Comparison of ENCODE assay signal across 10 cellular contexts in the genomic region with DNA sequence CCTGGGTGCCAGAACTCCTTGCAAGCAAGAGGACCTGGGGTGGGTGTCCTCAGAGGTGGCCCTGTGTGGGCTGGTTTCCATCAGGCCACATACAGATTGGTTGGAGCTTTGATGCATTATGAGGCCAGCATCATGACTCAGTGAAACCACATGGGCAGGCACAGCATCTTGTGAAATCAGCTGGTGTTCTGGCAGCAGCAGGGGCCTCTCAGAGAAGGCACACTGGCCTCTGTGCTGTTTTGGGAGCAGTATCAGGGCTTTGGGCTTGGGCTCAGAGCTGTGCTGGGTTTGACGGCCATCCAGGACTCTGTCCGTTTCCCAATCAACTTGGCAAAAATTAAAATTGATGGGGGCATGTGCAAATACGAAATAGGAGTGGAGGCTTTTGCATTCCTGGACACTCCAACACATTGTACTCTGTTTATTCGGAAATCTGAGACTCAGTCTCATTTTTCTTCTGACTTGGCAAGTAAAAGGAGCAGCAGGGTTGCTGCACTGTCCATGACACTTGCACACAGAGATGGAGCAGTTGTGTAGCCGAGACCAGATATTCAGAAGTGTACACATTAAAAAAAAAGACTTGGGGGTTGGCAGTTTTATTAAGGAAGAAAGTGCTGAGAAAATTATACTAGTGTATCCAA.
DNase-seq lines count a peak whose midpoint lies in the region; ATAC-seq, FAIRE-seq and TF ChIP-seq lines count a peak whose summit lies in the region.
"Had no signal": no experiment of that assay in that cellular context is flagged by ENCODE, and none has a peak within 500 bp of the region (broad histone marks: within the 10 kb centered on the region; RNA-seq: fewer than 3 reads in every experiment).

No MANE protein-coding gene starts in this region.

- peaks cover 16% of the 10 kb centered on the region for H3K4me1 Mint-ChIP-seq in MCF 10A (ENCODE audit: insufficient read depth, unreplicated experiment)
- H3K4me1 Mint-ChIP-seq in naive thymus-derived CD8-positive, alpha-beta T cell, result no peaks in the 10 kb centered on the region
- H3K4me1 Mint-ChIP-seq in activated CD8-positive, alpha-beta memory T cell treated with anti-CD3 and anti-CD28 coated beads, Interleukin-2, amount 10 ng/mL, durations not matched to agents 7 days and 5 days, result no peaks in the 10 kb centered on the region
- peaks cover 12% of the 10 kb centered on the region for H3K4me1 Mint-ChIP-seq in chondrocyte (ENCODE audit: low read depth)
- H3K4me1 Mint-ChIP-seq: activated naive CD4-positive, alpha-beta T cell treated with anti-CD3 and anti-CD28 coated beads, Interleukin-2, amount 10 ng/mL, durations not matched to agents 7 days and 5 days; T-helper 17 cell had no signal

- no peak overlapping the region for H3K9ac ChIP-seq in MM.1S (ENCODE audit: low read length)

- no peaks in the 10 kb centered on the region for H3K9me3 ChIP-seq in thyroid gland
- no peaks in the 10 kb centered on the region for H3K9me3 ChIP-seq in MM.1S (replicated peaks; ENCODE audit: insufficient read depth, low read length)

- H3K27ac ChIP-seq in thyroid gland, result no peak overlapping the region
- H3K27ac ChIP-seq in MM.1S (ENCODE audit: low read length), result no peak overlapping the region

- H3K4me2 ChIP-seq in MM.1S (ENCODE audit: low read depth, low read length), result no peak overlapping the region

- POLR2A ChIA-PET in MCF 10A (lab: Yijun Ruan, JAX), result no interaction called here
- POLR2A ChIA-PET in naive thymus-derived CD8-positive, alpha-beta T cell (lab: Charles Lee), result no interaction called here

- 60 to 72% methylated on average over 5 of the region's 5 CpGs for WGBS in thyroid gland, 2 donors

- no peak for TF ChIP-seq POLR2A in thyroid gland (IDR thresholded peaks at IDR 0.05)

- H3K4me3 ChIP-seq in thyroid gland (replicated peaks in 1 of 3) (no peak overlapping the region), MM.1S (ENCODE audit: low read length) (no peak overlapping the region)

- H3K4me3 Mint-ChIP-seq in MCF 10A (ENCODE audit: unreplicated experiment) (peak overlapping the region; percentile 7), chondrocyte (ENCODE audit: unreplicated experiment) (no peak overlapping the region)
- no peak overlapping the region for H3K4me3 Mint-ChIP-seq in naive thymus-derived CD8-positive, alpha-beta T cell
- no peak overlapping the region for H3K4me3 Mint-ChIP-seq in activated CD8-positive, alpha-beta memory T cell treated with anti-CD3 and anti-CD28 coated beads, Interleukin-2, amount 10 ng/mL, durations not matched to agents 7 days and 5 days
- H3K4me3 Mint-ChIP-seq: activated naive CD4-positive, alpha-beta T cell treated with anti-CD3 and anti-CD28 coated beads, Interleukin-2, amount 10 ng/mL, durations not matched to agents 7 days and 5 days; T-helper 17 cell had no signal

- H3K36me3 ChIP-seq in thyroid gland (no peaks in the 10 kb centered on the region), MM.1S (replicated peaks; ENCODE audit: insufficient read depth, low read length) (no peaks in the 10 kb centered on the region)

- H3K27me3 Mint-ChIP-seq in MCF 10A (ENCODE audit: insufficient read depth, unreplicated experiment) (no peaks in the 10 kb centered on the region), chondrocyte (ENCODE audit: low read depth) (peaks cover 2% of the 10 kb centered on the region)
- peaks cover 0 to 3% (median 1%) of the 10 kb centered on the region in 5 donors for H3K27me3 Mint-ChIP-seq in naive thymus-derived CD8-positive, alpha-beta T cell
- no peaks in the 10 kb centered on the region for H3K27me3 Mint-ChIP-seq in activated CD8-positive, alpha-beta memory T cell treated with anti-CD3 and anti-CD28 coated beads, Interleukin-2, amount 10 ng/mL, durations not matched to agents 7 days and 5 days
- H3K27me3 Mint-ChIP-seq: activated naive CD4-positive, alpha-beta T cell treated with anti-CD3 and anti-CD28 coated beads, Interleukin-2, amount 10 ng/mL, durations not matched to agents 7 days and 5 days had no signal

- H3K4me1 ChIP-seq in thyroid gland, result no peaks in the 10 kb centered on the region
- no peaks in the 10 kb centered on the region for H3K4me1 ChIP-seq in MM.1S (ENCODE audit: low read length)

- TF ChIP-seq CTCF in MCF 10A (IDR thresholded peaks at IDR 0.05; ENCODE audit: unreplicated experiment), result no peak
- no peak for TF ChIP-seq CTCF in thyroid gland (IDR thresholded peaks at IDR 0.05)
- no peak for TF ChIP-seq CTCF in chondrocyte (IDR thresholded peaks at IDR 0.05)
- TF ChIP-seq CTCF in MM.1S (IDR thresholded peaks at IDR 0.05; ENCODE audit: low read length), result no peak

- peak; percentile 47 for DNase-seq in HTR-8/SVneo (ENCODE audit: insufficient read length, low spot score)
- DNase-seq in MCF 10A (ENCODE audit: unreplicated experiment), result peak; percentile 81
- peak; percentile 13 to 51 for DNase-seq in left colon
- peak; percentile 8 to 21 for DNase-seq in thyroid gland
- no peak for DNase-seq in naive thymus-derived CD8-positive, alpha-beta T cell
- DNase-seq in activated CD8-positive, alpha-beta memory T cell treated with anti-CD3 and anti-CD28 coated beads, Interleukin-2, amount 10 ng/mL, durations not matched to agents 7 days and 5 days, result no peak
- no peak for DNase-seq in chondrocyte (ENCODE audit: low spot score)
- DNase-seq in MM.1S, result no peak
- DNase-seq: activated naive CD4-positive, alpha-beta T cell treated with anti-CD3 and anti-CD28 coated beads, Interleukin-2, amount 10 ng/mL, durations not matched to agents 7 days and 5 days; T-helper 17 cell had no signal

- H2AFZ ChIP-seq in MM.1S (ENCODE audit: low read length), result no peak overlapping the region

- ATAC-seq in left colon, result no peak
- ATAC-seq in naive thymus-derived CD8-positive, alpha-beta T cell, result no peak
- ATAC-seq in activated CD8-positive, alpha-beta memory T cell treated with anti-CD3 and anti-CD28 coated beads, Interleukin-2, amount 10 ng/mL, durations not matched to agents 7 days and 5 days, result no peak
- ATAC-seq: T-helper 17 cell had no signal

- no peaks in the 10 kb centered on the region for H3K9me2 ChIP-seq in MM.1S (replicated peaks; ENCODE audit: insufficient read depth, low read length)

- CTCF ChIA-PET in MCF 10A (lab: Yijun Ruan, JAX), result interaction anchor here (0.6 to 1.3 kb wide), 4 partner anchors 42 to 1168 kb away, joined by 3 to 4 read pairs (median 4); no protein-coding TSS in a partner anchor
- CTCF ChIA-PET in activated CD8-positive, alpha-beta memory T cell treated with anti-CD3 and anti-CD28 coated beads, Interleukin-2, amount 10 ng/mL, durations not matched to agents 7 days and 5 days (lab: Charles Lee), result interaction anchor here (0.7 kb wide), 1 partner anchor 9 kb away, joined by 3 read pairs; no protein-coding TSS in a partner anchor

- H3K9me3 Mint-ChIP-seq in MCF 10A (ENCODE audit: unreplicated experiment) (peaks cover 10% of the 10 kb centered on the region), chondrocyte (ENCODE audit: low read depth) (peaks cover 6% of the 10 kb centered on the region)
- peaks cover 0 to 5% (median 0%) of the 10 kb centered on the region in 9 donors for H3K9me3 Mint-ChIP-seq in naive thymus-derived CD8-positive, alpha-beta T cell
- H3K9me3 Mint-ChIP-seq in activated CD8-positive, alpha-beta memory T cell treated with anti-CD3 and anti-CD28 coated beads, Interleukin-2, amount 10 ng/mL, durations not matched to agents 7 days and 5 days (ENCODE audit: low read depth), result no peaks in the 10 kb centered on the region

- H4K20me1 ChIP-seq in MM.1S (ENCODE audit: insufficient read depth, low read length), result no peaks in the 10 kb centered on the region

- H3K27me3 ChIP-seq in thyroid gland (no peaks in the 10 kb centered on the region), MM.1S (replicated peaks; ENCODE audit: insufficient read depth, low read length) (no peaks in the 10 kb centered on the region)

- no peaks in the 10 kb centered on the region for H3F3A ChIP-seq in MM.1S (ENCODE audit: insufficient read depth, low read length)

- peak overlapping the region; percentile 67 for H3K27ac Mint-ChIP-seq in MCF 10A (ENCODE audit: low read depth, unreplicated experiment)
- H3K27ac Mint-ChIP-seq in naive thymus-derived CD8-positive, alpha-beta T cell, result no peak overlapping the region
- no peak overlapping the region for H3K27ac Mint-ChIP-seq in activated CD8-positive, alpha-beta memory T cell treated with anti-CD3 and anti-CD28 coated beads, Interleukin-2, amount 10 ng/mL, durations not matched to agents 7 days and 5 days
- H3K27ac Mint-ChIP-seq in chondrocyte (ENCODE audit: unreplicated experiment), result no peak overlapping the region
- H3K27ac Mint-ChIP-seq: activated naive CD4-positive, alpha-beta T cell treated with anti-CD3 and anti-CD28 coated beads, Interleukin-2, amount 10 ng/mL, durations not matched to agents 7 days and 5 days; T-helper 17 cell had no signal

- no peaks in the 10 kb centered on the region for H3K36me3 Mint-ChIP-seq in MCF 10A (ENCODE audit: insufficient read depth, unreplicated experiment)
- no peaks in the 10 kb centered on the region for H3K36me3 Mint-ChIP-seq in naive thymus-derived CD8-positive, alpha-beta T cell
- H3K36me3 Mint-ChIP-seq in activated CD8-positive, alpha-beta memory T cell treated with anti-CD3 and anti-CD28 coated beads, Interleukin-2, amount 10 ng/mL, durations not matched to agents 7 days and 5 days, result no peaks in the 10 kb centered on the region
- H3K36me3 Mint-ChIP-seq in chondrocyte (ENCODE audit: low read depth), result no peaks in the 10 kb centered on the region
- H3K36me3 Mint-ChIP-seq: activated naive CD4-positive, alpha-beta T cell treated with anti-CD3 and anti-CD28 coated beads, Interleukin-2, amount 10 ng/mL, durations not matched to agents 7 days and 5 days had no signal

- H3K79me2 ChIP-seq in MM.1S (ENCODE audit: low read length), result no peaks in the 10 kb centered on the region

- no peak for FAIRE-seq in HTR-8/SVneo (lab: Jason Lieb, UNC)

- intact Hi-C loops in MCF 10A (cut with micrococcal nuclease), result no loop called here
- intact Hi-C loops in left colon (cut with DNase I, micrococcal nuclease), result no loop called here
- intact Hi-C loops in thyroid gland (cut with DNase I), result no loop called here

- BruUV-seq in MCF 10A (replicated peaks; lab: Mats Ljungman, UMichigan), result no TSS peak

Comparison
In these comparisons a context has a peak if more than half of its experiments do, and no peak if none do; other contexts are left out.
1. DNase-seq: peak in HTR-8/SVneo (single experiment), MCF 10A (single experiment), left colon (2 of 2) and thyroid gland (2 of 2); none in naive thymus-derived CD8-positive, alpha-beta T cell (0 of 10), activated CD8-positive, alpha-beta memory T cell treated with anti-CD3 and anti-CD28 coated beads, Interleukin-2, amount 10 ng/mL, durations not matched to agents 7 days and 5 days (single experiment), chondrocyte (single experiment) and MM.1S (single experiment).